Comparison of ENCODE assay signal across 8 cellular contexts in genomic region chrX:12984629-12985303, GRCh38. TPM values are rescaled to one million over a fixed set of nuclear protein-coding genes. Genes with fewer than 3 reads are reported as not detected.
DNase-seq lines count a peak whose midpoint lies in the region; ATAC-seq and TF ChIP-seq lines count a peak whose summit lies in the region.

No MANE protein-coding gene starts in this region.

- intact Hi-C loops in lower leg skin (cut with DNase I; ENCODE audit: low total_unique reads), result no loop called here

- TF ChIP-seq POLR2A in erythroblast (IDR thresholded peaks at IDR 0.05; ENCODE audit: low read length) (no peak), lower leg skin (IDR thresholded peaks at IDR 0.05) (no peak)

- H3K9me3 Mint-ChIP-seq in naive B cell, result peaks cover 0 to 15% (median 8%) of the 10 kb centered on the region in 7 donors

- peak overlapping the region in 4 of 6 donors; percentile 22 to 84 (median 72) for H3K27ac Mint-ChIP-seq in naive B cell

- H3K4me1 Mint-ChIP-seq in naive B cell, result peaks cover 30 to 66% (median 37%) of the 10 kb centered on the region in 3 donors

- peak overlapping the region in 6 of 8 donors; percentile 30 to 67 (median 58) for H3K4me3 Mint-ChIP-seq in naive B cell

- WGBS in lower leg skin, 2 donors, result 7 to 25% methylated on average over 5 of the region's 5 CpGs

- TF ChIP-seq CTCF in lower leg skin (IDR thresholded peaks at IDR 0.05), result no peak

- no peak overlapping the region for H3K4me3 ChIP-seq in lower leg skin (ENCODE audit: low read depth, poor library complexity, severe bottlenecking)

- peaks cover 0 to 40% (median 0%) of the 10 kb centered on the region in 3 donors for H3K27me3 Mint-ChIP-seq in naive B cell

- H3K36me3 Mint-ChIP-seq in naive B cell, result peaks cover 0 to 13% of the 10 kb centered on the region in 2 donors

- ATAC-seq in HG02938 (IDR thresholded peaks at IDR 0.05; ENCODE audit: unreplicated experiment) (peak; percentile 65), naive B cell (ENCODE audit: low read depth in 2 of 2) (peak; percentile 54 to 59)

- DNase-seq in activated CD4-positive, alpha-beta T cell treated with anti-CD3 and anti-CD28 coated beads for 4 hours, result peak; percentile 43
- no peak for DNase-seq in activated CD4-positive, alpha-beta T cell treated with anti-CD3 and anti-CD28 coated beads for 1 hour
- DNase-seq in NCI-H2196 (lab: John Stamatoyannopoulos, UW; ENCODE audit: unreplicated experiment) (peak; percentile 47), naive B cell (no peak), erythroblast (lab: John Stamatoyannopoulos, UW) (no peak), lower leg skin (ENCODE audit: low spot score in 2 of 2) (no peak)
- peak; percentile 50 for DNase-seq in activated naive CD4-positive, alpha-beta T cell treated with Interleukin-2 at 50 U/mL for 16 hours

RNA-seq across cellular contexts. Expression of gene TMSB4X, which starts 9.9 kb away (rescaled TPM):
- polyA plus RNA-seq in naive B cell (ENCODE audit: low read depth in 6 of 6), result over 10,000 TPM; 18,491 to 24,142 (median 22,031) TPM
- total RNA-seq in lower leg skin, result 1,000 to 10,000 TPM; 1,261 to 2,736 (median 1,532) TPM

RNA-seq across cellular contexts. Expression of gene FAM9C, which starts 59.7 kb away (rescaled TPM):
- not detected for polyA plus RNA-seq in naive B cell (ENCODE audit: low read depth in 6 of 6)
- not detected for total RNA-seq in lower leg skin

Comparison
In these comparisons a context has a peak if more than half of its experiments do, and no peak if none do; other contexts are left out.
1. DNase-seq: peak in activated CD4-positive, alpha-beta T cell treated with anti-CD3 and anti-CD28 coated beads for 4 hours (2 of 2), NCI-H2196 (single experiment) and activated naive CD4-positive, alpha-beta T cell treated with Interleukin-2 at 50 U/mL for 16 hours (single experiment); none in activated CD4-positive, alpha-beta T cell treated with anti-CD3 and anti-CD28 coated beads for 1 hour (single experiment), naive B cell (single experiment), erythroblast (0 of 2) and lower leg skin (0 of 2).